In the genomic region with DNA sequence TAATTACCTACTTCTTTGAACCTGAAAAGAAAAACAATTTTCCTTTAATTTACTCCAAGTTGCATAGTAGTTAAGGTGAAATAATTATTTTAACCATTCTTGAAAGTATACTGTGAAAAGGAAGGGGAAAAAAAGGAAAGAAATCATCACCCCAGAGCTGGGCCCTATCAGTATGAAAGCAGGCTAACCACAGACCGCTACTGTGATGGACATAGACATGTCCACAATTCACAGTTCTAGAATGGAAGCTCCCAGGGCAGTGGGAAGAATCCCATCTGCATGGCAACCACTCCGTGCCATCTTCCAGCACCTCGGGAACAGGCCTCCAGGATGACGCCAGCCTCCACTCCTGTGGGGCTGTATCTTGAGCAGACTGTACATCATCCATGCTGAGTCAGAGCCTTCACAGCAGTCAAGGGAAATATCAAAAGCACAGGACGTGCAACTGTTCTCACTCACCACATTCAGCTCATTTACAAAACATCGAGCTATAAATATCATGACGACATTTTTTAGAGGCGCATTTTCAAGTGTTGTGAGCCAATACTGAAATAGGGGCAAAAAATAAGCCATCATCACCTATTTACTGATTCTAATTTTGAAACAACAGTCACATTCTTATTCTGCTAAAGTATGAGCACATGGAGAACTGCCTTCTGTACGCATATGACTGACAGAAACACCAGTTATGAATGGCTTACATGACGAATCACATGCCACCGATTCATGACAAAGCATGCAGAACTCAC, we compare ENCODE assay signal across 14 cellular contexts.
DNase-seq lines count a peak whose midpoint lies in the region; ATAC-seq, FAIRE-seq and TF ChIP-seq lines count a peak whose summit lies in the region.
"Had no signal": no experiment of that assay in that cellular context is flagged by ENCODE, and none has a peak within 500 bp of the region (broad histone marks: within the 10 kb centered on the region; RNA-seq: fewer than 3 reads in every experiment).

No MANE protein-coding gene starts in this region.

- WGBS in heart left ventricle, 4 donors: 46 to 57% (median 54%) methylated on average over 10 to 11 of the region's 11 CpGs

- H3K4me3 ChIP-seq in heart left ventricle (no peak overlapping the region), BE2C (ENCODE audit: low read depth, low read length) (no peak overlapping the region)
- H3K4me3 ChIP-seq: esophagus muscularis mucosa, ovary had no signal

- no peaks in the 10 kb centered on the region for H3K36me3 Mint-ChIP-seq in HFFc6 (ENCODE audit: low read depth)

- ATAC-seq in heart left ventricle (peak; percentile 94 to 99 (median 96)), sciatic nerve (peak; percentile 15)
- ATAC-seq: PC-3 had no signal

- H3K9me3 Mint-ChIP-seq in HFFc6: no peaks in the 10 kb centered on the region

- H3K27me3 Mint-ChIP-seq in HFFc6 (ENCODE audit: insufficient read depth): peaks cover 2% of the 10 kb centered on the region; the same call in 1 of the 2 replicates

- H3K4me1 ChIP-seq in heart left ventricle (peaks cover 0 to 10% (median 2%) of the 10 kb centered on the region in 12 donors), BE2C (no peaks in the 10 kb centered on the region)
- H3K4me1 ChIP-seq: esophagus muscularis mucosa had no signal

- FAIRE-seq in GM12892 (lab: Jason Lieb, UNC): no peak

- TF ChIP-seq CTCF in heart left ventricle (IDR thresholded peaks at IDR 0.05) (no peak), BE2C (IDR thresholded peaks at IDR 0.05; ENCODE audit: low read depth, low read length) (no peak), HFFc6 (IDR thresholded peaks at IDR 0.05) (no peak)

- no peaks in the 10 kb centered on the region for H3K27me3 ChIP-seq in heart left ventricle
- H3K27me3 ChIP-seq in BE2C: no peaks in the 10 kb centered on the region
- H3K27me3 ChIP-seq: esophagus muscularis mucosa, ovary had no signal

- peak overlapping the region in 10 of 12 donors; percentile 1 to 84 (median 52) for H3K27ac ChIP-seq in heart left ventricle
- H3K27ac ChIP-seq: esophagus muscularis mucosa, ovary had no signal

- DNase-seq in HCEC 1CT (peak; percentile 20), anterior cingulate cortex (lab: John Stamatoyannopoulos, UW) (peak in 36 of 58 donors; percentile 3 to 75 (median 41)), heart left ventricle (peak in 3 of 5 donors; percentile 32 to 87 (median 37)), sciatic nerve (ENCODE audit: low spot score) (no peak), GM12892 (ENCODE audit: insufficient read length) (no peak), NCI-H2171 (lab: John Stamatoyannopoulos, UW) (no peak), BE2C (no peak), HFFc6 (no peak)
- DNase-seq: aorta, kidney glomerular epithelial cell, NCI-H2171 treated with DMSO at 0.1 percent for 48 hours, ovary, PC-3 had no signal

- no peak overlapping the region for H3K4me3 Mint-ChIP-seq in HFFc6

- TF ChIP-seq POLR2A in heart left ventricle (IDR thresholded peaks at IDR 0.05): no peak
- no peak for TF ChIP-seq POLR2A in GM12892 (IDR thresholded peaks at IDR 0.05; ENCODE audit: low read depth, low read length)

- no peak overlapping the region; the same call in 1 of the 2 replicates for H3K27ac Mint-ChIP-seq in HFFc6

- no peaks in the 10 kb centered on the region for H3K9me3 ChIP-seq in heart left ventricle
- no peaks in the 10 kb centered on the region for H3K9me3 ChIP-seq in BE2C
- H3K9me3 ChIP-seq: esophagus muscularis mucosa, ovary had no signal

- H3K36me3 ChIP-seq in heart left ventricle (no peaks in the 10 kb centered on the region), BE2C (no peaks in the 10 kb centered on the region)
- H3K36me3 ChIP-seq: esophagus muscularis mucosa, ovary had no signal

- peaks cover 23% of the 10 kb centered on the region for H3K4me1 Mint-ChIP-seq in HFFc6 (ENCODE audit: low read depth)

- intact Hi-C loops in heart left ventricle (cut with DNase I): no loop called here
- intact Hi-C loops in sciatic nerve (cut with DNase I): no loop called here

Comparison
In these comparisons a context has a peak if more than half of its experiments do, and no peak if none do; other contexts are left out.
1. DNase-seq: peak in HCEC 1CT (single experiment), anterior cingulate cortex (36 of 58) and heart left ventricle (3 of 5); none in sciatic nerve (single experiment), GM12892 (single experiment), NCI-H2171 (single experiment), BE2C (single experiment) and HFFc6 (single experiment).